ENCODE assay signal across 16 cellular contexts in genomic region chr3:21664996-21665395, GRCh38.
DNase-seq lines count a peak whose midpoint lies in the region; ATAC-seq and TF ChIP-seq lines count a peak whose summit lies in the region.
"Had no signal": no experiment of that assay in that cellular context is flagged by ENCODE, and none has a peak within 500 bp of the region (broad histone marks: within the 10 kb centered on the region; RNA-seq: fewer than 3 reads in every experiment).

No MANE protein-coding gene starts in this region.

- POLR2A ChIA-PET in MCF 10A (lab: Yijun Ruan, JAX), result no interaction called here

- in situ Hi-C loops in mammary epithelial cell (cut with MboI; ENCODE audit: low sequenced_read_pairs in 2 of 2), result no loop called here

- no peak overlapping the region for H3K27ac ChIP-seq in mammary epithelial cell (ENCODE audit: insufficient read depth, low read depth, low read length)
- peak overlapping the region; percentile 20 for H3K27ac ChIP-seq in iPS-20b (ENCODE audit: low read length)
- H3K27ac ChIP-seq in ascending aorta, result no peak overlapping the region
- H3K27ac ChIP-seq: 22Rv1, BLaER1, GM23248 had no signal

- DNase-seq in mammary epithelial cell, result no peak
- no peak for DNase-seq in MCF 10A (ENCODE audit: unreplicated experiment)
- no peak for DNase-seq in type B pancreatic cell (ENCODE audit: extremely low spot score, unreplicated experiment)
- DNase-seq in A172 (ENCODE audit: low spot score), result no peak
- DNase-seq in ascending aorta (ENCODE audit: low spot score in 2 of 2), result no peak
- DNase-seq: Calu3; CD4-positive, alpha-beta memory T cell; DND-41; EL; GM23248 had no signal

- H3K79me2 ChIP-seq in mammary epithelial cell (ENCODE audit: insufficient read depth, low read length), result no peaks in the 10 kb centered on the region

- H3K9me3 ChIP-seq in mammary epithelial cell (replicated peaks; ENCODE audit: insufficient read depth, low read length), result no peaks in the 10 kb centered on the region
- H3K9me3 ChIP-seq in iPS-20b (ENCODE audit: insufficient read depth, low read depth, low read length), result no peaks in the 10 kb centered on the region
- H3K9me3 ChIP-seq in ascending aorta, result no peaks in the 10 kb centered on the region
- H3K9me3 ChIP-seq: BLaER1 had no signal

- no peak overlapping the region for H3K9ac ChIP-seq in mammary epithelial cell (ENCODE audit: insufficient read depth, low read length)
- H3K9ac ChIP-seq in iPS-20b (ENCODE audit: low read depth, low read length), result no peak overlapping the region; the same call in 1 of the 2 replicates
- H3K9ac ChIP-seq: BLaER1, GM23248 had no signal

- no peak for ATAC-seq in GM18870 (IDR thresholded peaks at IDR 0.05; ENCODE audit: unreplicated experiment)

- TF ChIP-seq CTCF in mammary epithelial cell (conservative IDR thresholded peaks at IDR 0.05 in 1 of 2, IDR thresholded peaks at IDR 0.05 in 1 of 2; ENCODE audit: extremely low read depth in 1 of 2, insufficient read depth in 1 of 2, low read depth in 1 of 2, low read length in 2 of 2) (no peak), MCF 10A (IDR thresholded peaks at IDR 0.05; ENCODE audit: unreplicated experiment) (no peak), brain (conservative IDR thresholded peaks at IDR 0.05) (no peak), type B pancreatic cell (conservative IDR thresholded peaks at IDR 0.05) (no peak), ascending aorta (IDR thresholded peaks at IDR 0.05) (no peak)

- H3K4me2 ChIP-seq in mammary epithelial cell (ENCODE audit: insufficient read depth, low read depth, low read length), result no peak overlapping the region
- H3K4me2 ChIP-seq: BLaER1 had no signal

- no peaks in the 10 kb centered on the region for H3K9me3 Mint-ChIP-seq in MCF 10A (ENCODE audit: unreplicated experiment)
- peaks cover 0 to 7% (median 0%) of the 10 kb centered on the region in 5 experiments for H3K9me3 Mint-ChIP-seq in brain
- no peaks in the 10 kb centered on the region for H3K9me3 Mint-ChIP-seq in type B pancreatic cell

- WGBS in mammary epithelial cell (ENCODE audit: low coverage, missing lambda C conversion rate), result 100% methylated on average over 3 of the region's 3 CpGs

- H3K4me3 ChIP-seq in mammary epithelial cell (replicated peaks in 1 of 3; ENCODE audit: insufficient read depth in 1 of 3, low read depth in 2 of 3, low read length in 3 of 3), result no peak overlapping the region
- no peak overlapping the region for H3K4me3 ChIP-seq in iPS-20b (ENCODE audit: low read length)
- H3K4me3 ChIP-seq in ascending aorta, result no peak overlapping the region
- H3K4me3 ChIP-seq: BLaER1, GM23248 had no signal

- intact Hi-C loops in mammary epithelial cell (cut with micrococcal nuclease), result loop anchor here (5.0 kb wide), 1 partner anchor 87 kb away; the partner anchor contains the start of gene ZNF385D
- intact Hi-C loops in MCF 10A (cut with micrococcal nuclease), result no loop called here
- intact Hi-C loops in ascending aorta (cut with DNase I), result no loop called here

- H3K27me3 Mint-ChIP-seq in MCF 10A (ENCODE audit: insufficient read depth, unreplicated experiment) (no peaks in the 10 kb centered on the region), brain (peaks cover 3% of the 10 kb centered on the region), type B pancreatic cell (no peaks in the 10 kb centered on the region)
- H3K27me3 Mint-ChIP-seq: CD4-positive, alpha-beta memory T cell had no signal

- BruUV-seq in mammary epithelial cell (replicated peaks; lab: Mats Ljungman, UMichigan), result no TSS peak
- BruUV-seq in MCF 10A (replicated peaks; lab: Mats Ljungman, UMichigan), result no TSS peak

- H3K4me1 ChIP-seq in mammary epithelial cell (ENCODE audit: insufficient read depth, low read length) (peaks cover 13% of the 10 kb centered on the region), iPS-20b (ENCODE audit: insufficient read depth, low read length) (peaks cover 16% of the 10 kb centered on the region), ascending aorta (peaks cover 2 to 29% of the 10 kb centered on the region in 2 donors)
- H3K4me1 ChIP-seq: BLaER1 had no signal

- CTCF ChIA-PET in mammary epithelial cell (lab: Charles Lee; ENCODE audit: low non-redundant PET) (no interaction called here), MCF 10A (lab: Yijun Ruan, JAX) (no interaction called here)

- H2AFZ ChIP-seq in mammary epithelial cell (ENCODE audit: low read depth, low read length), result peak overlapping the region; percentile 57
- H2AFZ ChIP-seq: GM23248 had no signal

- H3K4me1 Mint-ChIP-seq in MCF 10A (ENCODE audit: insufficient read depth, unreplicated experiment) (no peaks in the 10 kb centered on the region), brain (peaks cover 25% of the 10 kb centered on the region), type B pancreatic cell (ENCODE audit: unreplicated experiment) (no peaks in the 10 kb centered on the region)
- H3K4me1 Mint-ChIP-seq: CD14-positive monocyte; CD4-positive, alpha-beta memory T cell had no signal

- dilution Hi-C loops in mammary epithelial cell (cut with HindIII; ENCODE audit: low sequenced_read_pairs), result no loop called here

- H3K36me3 ChIP-seq in mammary epithelial cell (ENCODE audit: insufficient read depth, low read length) (no peaks in the 10 kb centered on the region), iPS-20b (ENCODE audit: insufficient read depth, low read depth, low read length) (no peaks in the 10 kb centered on the region), ascending aorta (no peaks in the 10 kb centered on the region)
- H3K36me3 ChIP-seq: BLaER1 had no signal

- no peaks in the 10 kb centered on the region for H3K27me3 ChIP-seq in mammary epithelial cell (ENCODE audit: insufficient read depth, low read length)
- no peaks in the 10 kb centered on the region for H3K27me3 ChIP-seq in iPS-20b (ENCODE audit: insufficient read depth, low read length)
- no peaks in the 10 kb centered on the region for H3K27me3 ChIP-seq in ascending aorta
- H3K27me3 ChIP-seq: BLaER1 had no signal

- H3K4me3 Mint-ChIP-seq in MCF 10A (ENCODE audit: unreplicated experiment) (no peak overlapping the region), brain (peak overlapping the region in 4 of 5 experiments; percentile 5 to 79 (median 42)), type B pancreatic cell (no peak overlapping the region)
- H3K4me3 Mint-ChIP-seq: CD14-positive monocyte; CD4-positive, alpha-beta memory T cell had no signal

- no peak overlapping the region for H3K27ac Mint-ChIP-seq in MCF 10A (ENCODE audit: low read depth, unreplicated experiment)
- H3K27ac Mint-ChIP-seq in brain, result peak overlapping the region; percentile 26 to 93 (median 84)
- peak overlapping the region; percentile 22 for H3K27ac Mint-ChIP-seq in type B pancreatic cell
- H3K27ac Mint-ChIP-seq: CD14-positive monocyte; CD4-positive, alpha-beta memory T cell had no signal

- H3K36me3 Mint-ChIP-seq in MCF 10A (ENCODE audit: insufficient read depth, unreplicated experiment) (no peaks in the 10 kb centered on the region), brain (no peaks in the 10 kb centered on the region), type B pancreatic cell (no peaks in the 10 kb centered on the region)
- H3K36me3 Mint-ChIP-seq: CD14-positive monocyte; CD4-positive, alpha-beta memory T cell had no signal

- H4K20me1 ChIP-seq in mammary epithelial cell (ENCODE audit: insufficient read depth, low read length), result no peaks in the 10 kb centered on the region
- H4K20me1 ChIP-seq: BLaER1 had no signal

Comparison
In these comparisons a context has a peak if more than half of its experiments do, and no peak if none do; other contexts are left out.
1. H3K4me3 Mint-ChIP-seq: peak in brain (4 of 5); none in MCF 10A (single experiment) and type B pancreatic cell (single experiment).